ENCODE assay signal across 14 cellular contexts in genomic region chr7:106329971-106330733, GRCh38. TPM values are rescaled to one million over a fixed set of nuclear protein-coding genes. Genes with fewer than 3 reads are reported as not detected.
DNase-seq lines count a peak whose midpoint lies in the region; ATAC-seq and TF ChIP-seq lines count a peak whose summit lies in the region.
"Had no signal": no experiment of that assay in that cellular context is flagged by ENCODE, and none has a peak within 500 bp of the region (broad histone marks: within the 10 kb centered on the region; RNA-seq: fewer than 3 reads in every experiment).

No MANE protein-coding gene starts in this region.

- ATAC-seq in right lobe of liver (peak in 2 of 4 donors; percentile 19 to 74), HG03025 (IDR thresholded peaks at IDR 0.05; ENCODE audit: low FRiP score, unreplicated experiment) (no peak), HG03196 (IDR thresholded peaks at IDR 0.05; ENCODE audit: unreplicated experiment) (no peak)

- TF ChIP-seq CTCF in AG09309 (IDR thresholded peaks at IDR 0.05; ENCODE audit: control insufficient read depth, insufficient read depth, low read depth, low read length, missing control alignments) (no peak), astrocyte of the spinal cord (IDR thresholded peaks at IDR 0.05; ENCODE audit: low read depth, low read length) (no peak), right lobe of liver (IDR thresholded peaks at IDR 0.05) (no peak), progenitor cell of endocrine pancreas (IDR thresholded peaks at IDR 0.05; ENCODE audit: unreplicated experiment) (no peak)

- H3K27me3 Mint-ChIP-seq in progenitor cell of endocrine pancreas: no peaks in the 10 kb centered on the region

- TF ChIP-seq POLR2A in right lobe of liver (IDR thresholded peaks at IDR 0.05): no peak

- no peak overlapping the region for H3K27ac Mint-ChIP-seq in progenitor cell of endocrine pancreas

- no peak overlapping the region for H3K4me3 ChIP-seq in AG09309 (ENCODE audit: control insufficient read depth, low read depth, low read length)
- no peak overlapping the region for H3K4me3 ChIP-seq in astrocyte of the spinal cord (ENCODE audit: low read depth, low read length)
- no peak overlapping the region for H3K4me3 ChIP-seq in right lobe of liver
- H3K4me3 ChIP-seq: uterus had no signal

- peaks cover 0 to 27% (median 5%) of the 10 kb centered on the region in 4 donors for H3K4me1 ChIP-seq in right lobe of liver
- H3K4me1 ChIP-seq: uterus had no signal

- H3K9me3 ChIP-seq in right lobe of liver: no peaks in the 10 kb centered on the region
- H3K9me3 ChIP-seq: neutrophil, uterus had no signal

- DNase-seq in AG09309 (ENCODE audit: low read depth) (peak; percentile 20), ELR (ENCODE audit: low read depth) (peak; percentile 74), astrocyte of the spinal cord (ENCODE audit: low read depth, low spot score) (peak; percentile 72), right lobe of liver (no peak), midbrain (lab: John Stamatoyannopoulos, UW) (no peak), progenitor cell of endocrine pancreas (ENCODE audit: low spot score, unreplicated experiment) (no peak)
- DNase-seq: DND-41, GOT3, MM.1S, NCI-H524 treated with DMSO at 0.1 percent for 48 hours had no signal

- H3K36me3 Mint-ChIP-seq in progenitor cell of endocrine pancreas (ENCODE audit: insufficient read depth): no peaks in the 10 kb centered on the region

- no peaks in the 10 kb centered on the region for H3K36me3 ChIP-seq in right lobe of liver
- H3K36me3 ChIP-seq: neutrophil, uterus had no signal

- in situ Hi-C loops in astrocyte of the spinal cord (cut with HindIII; ENCODE audit: low sequenced_read_pairs): no loop called here

- no peaks in the 10 kb centered on the region for H3K9me3 Mint-ChIP-seq in progenitor cell of endocrine pancreas (ENCODE audit: low read depth)

- H3K4me1 Mint-ChIP-seq in progenitor cell of endocrine pancreas (ENCODE audit: low read depth): peaks cover 6% of the 10 kb centered on the region

- no peak overlapping the region for H3K4me3 Mint-ChIP-seq in progenitor cell of endocrine pancreas (ENCODE audit: low read depth)

- H3K27ac ChIP-seq in right lobe of liver: peak overlapping the region in 2 of 3 donors; percentile 7 to 45
- H3K27ac ChIP-seq: neutrophil had no signal

- no peaks in the 10 kb centered on the region for H3K27me3 ChIP-seq in right lobe of liver
- H3K27me3 ChIP-seq: neutrophil, uterus had no signal

- intact Hi-C loops in right lobe of liver (cut with DNase I): no loop called here

RNA-seq across cellular contexts. Expression of gene NAMPT, which starts 45.4 kb away (rescaled TPM):
- 100 to 1,000 TPM; 118 to 726 (median 515) TPM for total RNA-seq in right lobe of liver
- total RNA-seq in progenitor cell of endocrine pancreas: 35.2 and 44.6 TPM in 2 replicates

Comparison
In these comparisons a context has a peak if more than half of its experiments do, and no peak if none do; other contexts are left out.
1. DNase-seq: peak in AG09309 (single experiment), ELR (single experiment) and astrocyte of the spinal cord (single experiment); none in right lobe of liver (0 of 3), midbrain (single experiment) and progenitor cell of endocrine pancreas (single experiment).